ENCODE assay signal across 28 cellular contexts in the genomic region with DNA sequence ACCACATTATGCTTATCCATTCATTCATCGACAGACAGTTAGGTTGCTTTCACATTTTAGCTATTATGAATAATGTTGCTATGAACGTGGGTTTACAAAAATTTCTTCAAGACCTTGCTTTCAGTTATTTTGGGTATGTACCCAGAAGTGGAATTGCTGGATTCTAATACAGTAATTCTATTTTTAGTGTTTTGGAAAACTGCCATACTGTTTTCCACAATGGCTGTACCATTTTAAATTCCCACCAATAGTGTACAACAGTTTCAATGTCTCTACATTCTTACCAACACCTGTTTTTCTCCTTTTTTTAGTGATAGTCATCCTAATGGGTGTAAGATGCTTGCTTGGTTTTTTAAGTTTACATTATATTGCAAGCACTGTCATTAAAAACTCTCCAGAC.
"Had no signal": no experiment of that assay in that cellular context is flagged by ENCODE, and none has a peak within 500 bp of the region (broad histone marks: within the 10 kb centered on the region; RNA-seq: fewer than 3 reads in every experiment).

No MANE protein-coding gene starts in this region.

- H3K4me1 Mint-ChIP-seq: activated naive CD4-positive, alpha-beta T cell treated with anti-CD3 and anti-CD28 coated beads, Interleukin-2, amount 10 ng/mL, durations not matched to agents 7 days and 5 days; activated naive CD8-positive, alpha-beta T cell treated with anti-CD3 and anti-CD28 coated beads, Interleukin-2, amount 10 ng/mL, durations not matched to agents 7 days and 5 days; central memory CD8-positive, alpha-beta T cell had no signal

- H3K27me3 ChIP-seq: brain microvascular endothelial cell, esophagus squamous epithelium had no signal

- H3K4me3 Mint-ChIP-seq: activated CD4-positive, alpha-beta memory T cell treated with anti-CD3 and anti-CD28 coated beads, Interleukin-2, amount 10 ng/mL, durations not matched to agents 7 days and 5 days; activated CD4-positive, alpha-beta T cell treated with anti-CD3 and anti-CD28 coated beads for 36 hours; activated CD4-positive, alpha-beta T cell treated with anti-CD3 and anti-CD28 coated beads, Interleukin-2, amount 10 ng/mL, durations not matched to agents 7 days and 5 days; activated naive CD4-positive, alpha-beta T cell treated with anti-CD3 and anti-CD28 coated beads, Interleukin-2, amount 10 ng/mL, durations not matched to agents 7 days and 5 days; activated naive CD8-positive, alpha-beta T cell treated with anti-CD3 and anti-CD28 coated beads, Interleukin-2, amount 10 ng/mL, durations not matched to agents 7 days and 5 days; activated T-cell treated with anti-CD3 and anti-CD28 coated beads, Interleukin-2, amount 50 U/mL, for 24 hours; activated T-cell treated with anti-CD3 and anti-CD28 coated beads, Interleukin-2, amount 50 U/mL, for 72 hours; central memory CD8-positive, alpha-beta T cell; effector memory CD8-positive, alpha-beta T cell had no signal

- H3K36me3 ChIP-seq: brain microvascular endothelial cell, esophagus squamous epithelium had no signal

- ATAC-seq: activated CD4-positive, alpha-beta T cell treated with anti-CD3 and anti-CD28 coated beads for 36 hours; activated naive CD4-positive, alpha-beta T cell treated with anti-CD3 and anti-CD28 coated beads, Interleukin-2, amount 50 U/mL, for 72 hours; activated T-cell treated with anti-CD3 and anti-CD28 coated beads, Interleukin-2, amount 50 U/mL, for 72 hours; effector memory CD8-positive, alpha-beta T cell had no signal

- H3K4me3 ChIP-seq: esophagus squamous epithelium had no signal

- H3K36me3 Mint-ChIP-seq: activated naive CD4-positive, alpha-beta T cell treated with anti-CD3 and anti-CD28 coated beads, Interleukin-2, amount 10 ng/mL, durations not matched to agents 7 days and 5 days had no signal

- FAIRE-seq: astrocyte, bronchial epithelial cell, frontal cortex had no signal

- H3K27ac Mint-ChIP-seq: activated CD4-positive, alpha-beta memory T cell treated with anti-CD3 and anti-CD28 coated beads, Interleukin-2, amount 10 ng/mL, durations not matched to agents 7 days and 5 days; activated CD4-positive, alpha-beta T cell treated with anti-CD3 and anti-CD28 coated beads for 36 hours; activated CD4-positive, alpha-beta T cell treated with anti-CD3 and anti-CD28 coated beads, Interleukin-2, amount 10 ng/mL, durations not matched to agents 7 days and 5 days; activated naive CD4-positive, alpha-beta T cell treated with anti-CD3 and anti-CD28 coated beads, Interleukin-2, amount 10 ng/mL, durations not matched to agents 7 days and 5 days; activated naive CD4-positive, alpha-beta T cell treated with anti-CD3 and anti-CD28 coated beads, Interleukin-2, amount 50 U/mL, for 72 hours; activated naive CD8-positive, alpha-beta T cell treated with anti-CD3 and anti-CD28 coated beads, Interleukin-2, amount 10 ng/mL, durations not matched to agents 7 days and 5 days; activated T-cell treated with anti-CD3 and anti-CD28 coated beads, Interleukin-2, amount 50 U/mL, for 24 hours; activated T-cell treated with anti-CD3 and anti-CD28 coated beads, Interleukin-2, amount 50 U/mL, for 72 hours; effector memory CD8-positive, alpha-beta T cell had no signal

- H3K27me3 Mint-ChIP-seq: activated CD4-positive, alpha-beta T cell treated with anti-CD3 and anti-CD28 coated beads for 36 hours; activated CD4-positive, alpha-beta T cell treated with anti-CD3 and anti-CD28 coated beads, Interleukin-2, amount 10 ng/mL, durations not matched to agents 7 days and 5 days; activated T-cell treated with anti-CD3 and anti-CD28 coated beads, Interleukin-2, amount 50 U/mL, for 24 hours; central memory CD8-positive, alpha-beta T cell; effector memory CD8-positive, alpha-beta T cell had no signal

- H3K27ac ChIP-seq: brain microvascular endothelial cell had no signal

- DNase-seq: activated CD4-positive, alpha-beta memory T cell treated with anti-CD3 and anti-CD28 coated beads, Interleukin-2, amount 10 ng/mL, durations not matched to agents 7 days and 5 days; activated CD4-positive, alpha-beta T cell treated with anti-CD3 and anti-CD28 coated beads for 36 hours; activated CD4-positive, alpha-beta T cell treated with anti-CD3 and anti-CD28 coated beads, Interleukin-2, amount 10 ng/mL, durations not matched to agents 7 days and 5 days; activated CD4-positive, alpha-beta T cell treated with anti-CD3 and anti-CD28 coated beads, Interleukin-2, amount 50 U/mL, for 4 hours; activated CD4-positive, CD25-positive, alpha-beta regulatory T cell; activated CD4-positive, CD25-positive, alpha-beta regulatory T cell treated with anti-CD3 and anti-CD28 coated beads, Interleukin-2, amount 50 U/mL, for 72 hours; activated CD8-positive, alpha-beta memory T cell treated with anti-CD3 and anti-CD28 coated beads, Interleukin-2, amount 50 U/mL, for 48 hours; activated gamma-delta T cell; activated naive CD4-positive, alpha-beta T cell; activated naive CD4-positive, alpha-beta T cell treated with anti-CD3 and anti-CD28 coated beads, Interleukin-2, amount 10 ng/mL, durations not matched to agents 7 days and 5 days; activated naive CD8-positive, alpha-beta T cell treated with anti-CD3 and anti-CD28 coated beads, Interleukin-2, amount 10 ng/mL, durations not matched to agents 7 days and 5 days; activated T-cell treated with anti-CD3 and anti-CD28 coated beads for 4 hours; activated T-cell treated with anti-CD3 and anti-CD28 coated beads, Interleukin-2, amount 50 U/mL, for 24 hours; activated T-cell treated with anti-CD3 and anti-CD28 coated beads, Interleukin-2, amount 50 U/mL, for 72 hours; anterior cingulate cortex; brain microvascular endothelial cell; cortex of kidney; dermis blood vessel endothelial cell; effector CD4-positive, alpha-beta T cell; effector memory CD8-positive, alpha-beta T cell; erythroblast; esophagus squamous epithelium; T-helper 2 cell had no signal
